In genomic region chr9:133346021-133346713, GRCh38 we compare ENCODE assay signal across 2 cellular contexts.
TF ChIP-seq lines count a peak whose summit lies in the region.

No MANE protein-coding gene starts in this region.

TF ChIP-seq in A549, 52 proteins besides CTCF, POLR2A, EP300 and RAD21:
- TF ChIP-seq HOXA7 (CRISPR knock-in tag; IDR thresholded peaks at IDR 0.05): no peak
- TF ChIP-seq HOXB13 (CRISPR knock-in tag; IDR thresholded peaks at IDR 0.05; ENCODE audit: low read depth): no peak
- TF ChIP-seq MAZ (IDR thresholded peaks at IDR 0.05; ENCODE audit: borderline replicate concordance, low read depth, low read length): no peak
- no peak for TF ChIP-seq SMC3 (IDR thresholded peaks at IDR 0.05)
- TF ChIP-seq CEBPB (IDR thresholded peaks at IDR 0.05): no peak
- TF ChIP-seq ZFP36 (IDR thresholded peaks at IDR 0.05; ENCODE audit: borderline replicate concordance, partially characterized antibody): no peak
- no peak for TF ChIP-seq CHD2 (IDR thresholded peaks at IDR 0.05; ENCODE audit: low read length, partially characterized antibody)
- no peak for TF ChIP-seq ATOH8 (CRISPR knock-in tag; IDR thresholded peaks at IDR 0.05; ENCODE audit: low read depth)
- no peak for TF ChIP-seq JUN (IDR thresholded peaks at IDR 0.05)
- TF ChIP-seq KDM5A (IDR thresholded peaks at IDR 0.05): no peak
- no peak for TF ChIP-seq ZC3H11A (IDR thresholded peaks at IDR 0.05)
- TF ChIP-seq SREBF2 (IDR thresholded peaks at IDR 0.05): no peak
- no peak for TF ChIP-seq HES2 (IDR thresholded peaks at IDR 0.05)

TF ChIP-seq in GM12878, 131 proteins besides CTCF, POLR2A, EP300 and RAD21:
- TF ChIP-seq REST (IDR thresholded peaks at IDR 0.05; ENCODE audit: low read depth, low read length) (no peak), SPI1 (IDR thresholded peaks at IDR 0.05; ENCODE audit: borderline replicate concordance, insufficient read depth, low read depth, low read length) (no peak), SUZ12 (IDR thresholded peaks at IDR 0.05; ENCODE audit: unreplicated experiment) (no peak), RBBP5 (conservative IDR thresholded peaks at IDR 0.05) (no peak), BRCA1 (IDR thresholded peaks at IDR 0.05; ENCODE audit: low read depth, low read length) (no peak), EZH2 (IDR thresholded peaks at IDR 0.05; ENCODE audit: borderline replicate concordance, control insufficient read depth, low read depth, low read length) (no peak), SMARCA5 (IDR thresholded peaks at IDR 0.05) (no peak), HSF1 (IDR thresholded peaks at IDR 0.05; ENCODE audit: low read depth, low read length) (no peak), ZZZ3 (IDR thresholded peaks at IDR 0.05; ENCODE audit: control insufficient read depth, insufficient read length, low read depth) (no peak), BACH1 (IDR thresholded peaks at IDR 0.05; ENCODE audit: borderline replicate concordance) (no peak), CEBPB (IDR thresholded peaks at IDR 0.05; ENCODE audit: borderline replicate concordance in 1 of 2, low read depth in 2 of 2, low read length in 2 of 2) (no peak), RB1 (IDR thresholded peaks at IDR 0.05; ENCODE audit: borderline replicate concordance) (no peak), FOS (IDR thresholded peaks at IDR 0.05; ENCODE audit: borderline replicate concordance, extremely low read depth, insufficient read length) (no peak), JUNB (IDR thresholded peaks at IDR 0.05) (no peak), YY1 (IDR thresholded peaks at IDR 0.05; ENCODE audit: low read depth, low read length) (no peak), ZNF687 (IDR thresholded peaks at IDR 0.05) (no peak), STAT1 (conservative IDR thresholded peaks at IDR 0.05) (no peak), CEBPZ (IDR thresholded peaks at IDR 0.05; ENCODE audit: low read depth, low read length) (no peak), SIN3A (IDR thresholded peaks at IDR 0.05; ENCODE audit: low read depth, low read length) (no peak), CBX3 (IDR thresholded peaks at IDR 0.05; ENCODE audit: borderline replicate concordance, low read depth) (no peak)
